18 cellular contexts compared by ENCODE assay signal in the genomic region with DNA sequence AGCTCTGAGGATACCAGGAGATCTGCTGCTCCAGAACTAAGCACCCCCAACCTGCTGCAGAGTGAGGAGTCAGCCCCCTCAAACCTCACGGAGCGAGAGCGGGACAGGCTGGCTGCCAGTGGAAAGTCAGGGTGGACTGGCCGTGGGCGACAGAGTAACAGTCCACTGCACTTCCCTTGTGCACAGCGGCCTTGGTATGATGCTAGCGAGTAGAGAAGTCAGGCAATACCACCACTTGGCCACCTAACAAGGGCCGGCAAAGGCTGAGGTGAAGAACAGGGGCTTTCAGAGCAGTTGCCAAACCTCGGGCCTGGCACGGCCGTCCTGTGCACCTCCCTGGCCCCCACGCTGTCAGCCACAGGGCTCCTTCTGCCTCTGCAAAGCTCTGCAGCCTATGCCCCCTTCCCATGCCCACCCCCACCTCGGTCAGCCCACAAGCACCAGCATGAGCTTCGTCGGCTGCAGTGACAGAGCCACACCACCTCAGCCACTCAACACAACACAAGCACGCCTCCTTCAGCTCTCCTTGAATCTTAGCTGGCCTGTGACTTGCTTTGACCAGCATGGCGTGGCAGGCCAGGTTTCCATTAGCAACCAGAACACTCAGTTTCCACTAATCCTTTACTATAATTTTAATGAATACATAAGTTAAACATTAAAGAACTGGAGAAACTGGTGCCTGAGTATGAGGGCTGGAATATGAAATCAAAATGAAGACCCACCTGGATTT.
A peak's percentile ranks its signal among the peaks of the same experiment; 100 is the strongest.
DNase-seq lines count a peak whose midpoint lies in the region; ATAC-seq, FAIRE-seq and TF ChIP-seq lines count a peak whose summit lies in the region.
"Had no signal": no experiment of that assay in that cellular context is flagged by ENCODE, and none has a peak within 500 bp of the region (broad histone marks: within the 10 kb centered on the region; RNA-seq: fewer than 3 reads in every experiment).

No MANE protein-coding gene starts in this region.

- no peak for TF ChIP-seq EP300 in HepG2 (IDR thresholded peaks at IDR 0.05; ENCODE audit: low read depth in 2 of 2, low read length in 2 of 2)
- no peak for TF ChIP-seq EP300 in HepG2 (CRISPR knock-in tag; IDR thresholded peaks at IDR 0.05; ENCODE audit: borderline replicate concordance)

- POLR2A ChIA-PET in HepG2 (lab: Yijun Ruan, JAX): no interaction called here

- peak overlapping the region; percentile 34 for H3K23ac ChIP-seq in neuronal stem cell (ENCODE audit: low read depth, low read length, poor library complexity)

- no peak overlapping the region for H3K4ac ChIP-seq in neuronal stem cell (ENCODE audit: low read length)

- H3K4me2 ChIP-seq in HepG2 (ENCODE audit: low read depth, low read length): no peak overlapping the region
- no peak overlapping the region for H3K4me2 ChIP-seq in neuronal stem cell (ENCODE audit: insufficient read depth, low read length, poor library complexity, severe bottlenecking)
- H3K4me2 ChIP-seq: GM23338 had no signal

- DNase-seq in HepG2 (ENCODE audit: low spot score) (no peak), right lobe of liver (no peak), left kidney (ENCODE audit: low read depth, low spot score) (peak; percentile 64), neuronal stem cell (ENCODE audit: low spot score) (no peak)
- no peak for DNase-seq in activated T-cell treated with anti-CD3 and anti-CD28 coated beads, Interleukin-2, amount 50 U/mL, for 1 hour
- DNase-seq: C1 segment of cervical spinal cord; Caco-2; CD4-positive, alpha-beta memory T cell; DMS153; DND-41; HFFc6 had no signal

- WGBS in HepG2 (ENCODE audit: low lambda C conversion rate): 49% methylated on average over 10 of the region's 17 CpGs
- WGBS in right lobe of liver (ENCODE audit: insufficient coverage, low coverage, low lambda C conversion rate, missing lambda C conversion rate): 79% methylated on average over 6 of the region's 17 CpGs
- no CpG with 5 or more reads among the region's 17 CpGs for WGBS in neuronal stem cell (ENCODE audit: extremely low coverage in 2 of 2, insufficient read length in 2 of 2, insufficient replicate concordance in 1 of 2), 2 donors

- peak overlapping the region; percentile 81 for H3K18ac ChIP-seq in neuronal stem cell (ENCODE audit: low read length)

- H3K4me3 ChIP-seq in HepG2 (replicated peaks in 1 of 3; ENCODE audit: insufficient read depth in 1 of 3, low read depth in 2 of 3, low read length in 3 of 3) (no peak overlapping the region), right lobe of liver (no peak overlapping the region), neuronal stem cell (ENCODE audit: low read length in 2 of 2) (no peak overlapping the region)
- H3K4me3 ChIP-seq: GM23338, HAP-1 had no signal

- no peak overlapping the region for H3K14ac ChIP-seq in neuronal stem cell (ENCODE audit: low read length)

- H3K36me3 ChIP-seq in HepG2 (replicated peaks in 1 of 2; ENCODE audit: control insufficient read depth in 1 of 2, insufficient read depth in 2 of 2, low read length in 2 of 2) (no peaks in the 10 kb centered on the region), right lobe of liver (no peaks in the 10 kb centered on the region), neuronal stem cell (replicated peaks in 1 of 2; ENCODE audit: control insufficient read depth in 2 of 2, insufficient read depth in 2 of 2, low read length in 2 of 2) (no peaks in the 10 kb centered on the region)
- H3K36me3 ChIP-seq: HAP-1 had no signal

- TF ChIP-seq CTCF in HepG2 (CRISPR knock-in tag; IDR thresholded peaks at IDR 0.05) (no peak), right lobe of liver (IDR thresholded peaks at IDR 0.05) (no peak)

- intact Hi-C loops in HepG2 (cut with micrococcal nuclease; ENCODE audit: unreplicated experiment): no loop called here
- intact Hi-C loops in right lobe of liver (cut with DNase I): no loop called here

- H3K79me2 ChIP-seq in HepG2 (ENCODE audit: insufficient read depth, low read length): no peaks in the 10 kb centered on the region

- H4K8ac ChIP-seq in neuronal stem cell (ENCODE audit: low read depth, low read length): no peak overlapping the region

- no TSS peak for BruUV-seq in HepG2 (replicated peaks; lab: Mats Ljungman, UMichigan)

- in situ Hi-C loops in HepG2 (cut with HindIII; ENCODE audit: extremely low pct_ligation_motif_present, low pct_unique_long_range_greater_than_20kb): no loop called here

- H2BK15ac ChIP-seq in neuronal stem cell (ENCODE audit: low read length): no peak overlapping the region

- no peak overlapping the region for H4K91ac ChIP-seq in neuronal stem cell (ENCODE audit: low read depth, low read length, poor library complexity)

- H3K9ac ChIP-seq in HepG2 (ENCODE audit: insufficient read depth, low read depth, low read length): no peak overlapping the region
- peak overlapping the region; percentile 51 for H3K9ac ChIP-seq in neuronal stem cell (ENCODE audit: low read depth, low read length, poor library complexity)

- H4K20me1 ChIP-seq in HepG2 (ENCODE audit: insufficient read depth, low read length): no peaks in the 10 kb centered on the region

- H3K9me3 ChIP-seq in HepG2 (ENCODE audit: low read length) (peaks cover 9% of the 10 kb centered on the region), right lobe of liver (no peaks in the 10 kb centered on the region), neuronal stem cell (replicated peaks in 1 of 2; ENCODE audit: control insufficient read depth in 2 of 2, insufficient read depth in 1 of 2, low read depth in 1 of 2, low read length in 2 of 2) (peaks cover 2 to 7% of the 10 kb centered on the region in 2 donors)
- H3K9me3 ChIP-seq: HAP-1 had no signal

- H3K27me3 ChIP-seq in HepG2 (ENCODE audit: control insufficient read depth in 1 of 2, insufficient read depth in 2 of 2, low read length in 2 of 2): peaks cover 8 to 73% of the 10 kb centered on the region in 2 experiments; a peak in 4 of 5 replicates
- no peaks in the 10 kb centered on the region for H3K27me3 ChIP-seq in right lobe of liver
- peaks cover 0 to 34% (median 0%) of the 10 kb centered on the region in 3 experiments for H3K27me3 ChIP-seq in neuronal stem cell (ENCODE audit: control insufficient read depth in 3 of 3, insufficient read depth in 3 of 3, low read depth in 1 of 3, low read length in 3 of 3)

- no peak overlapping the region for H2BK5ac ChIP-seq in neuronal stem cell (ENCODE audit: low read length)

- H3K27ac ChIP-seq in HepG2 (ENCODE audit: extremely low read length, insufficient read depth, low read length): no peak overlapping the region
- H3K27ac ChIP-seq in right lobe of liver: no peak overlapping the region
- no peak overlapping the region for H3K27ac ChIP-seq in neuronal stem cell (replicated peaks; ENCODE audit: low read length)

- H2AFZ ChIP-seq in HepG2 (ENCODE audit: low read length): no peak overlapping the region
- H2AFZ ChIP-seq in neuronal stem cell (ENCODE audit: low read length): no peak overlapping the region
- H2AFZ ChIP-seq: GM23338 had no signal

- H2BK120ac ChIP-seq in neuronal stem cell (ENCODE audit: low read depth, low read length): no peak overlapping the region

- TF ChIP-seq POLR2A in HepG2 (IDR thresholded peaks at IDR 0.05; ENCODE audit: insufficient read depth in 1 of 2, low read depth in 2 of 2, low read length in 2 of 2): no peak
- TF ChIP-seq POLR2A in right lobe of liver (IDR thresholded peaks at IDR 0.05): no peak

- CTCF ChIA-PET in HepG2 (lab: Yijun Ruan, JAX; ENCODE audit: low intra/inter-chr PET ratio, low total read pairs): no interaction called here

- H3K4me1 ChIP-seq in HepG2 (ENCODE audit: insufficient read depth, low read length) (no peaks in the 10 kb centered on the region), right lobe of liver (no peaks in the 10 kb centered on the region), neuronal stem cell (ENCODE audit: control insufficient read depth in 2 of 2, insufficient read depth in 1 of 2, low read depth in 1 of 2, low read length in 2 of 2) (no peaks in the 10 kb centered on the region)
- H3K4me1 ChIP-seq: Caco-2, HAP-1 had no signal

- ATAC-seq in HepG2: peak; percentile 43
- no peak for ATAC-seq in right lobe of liver
- no peak for ATAC-seq in GM19463 (IDR thresholded peaks at IDR 0.05; ENCODE audit: unreplicated experiment)
- no peak for ATAC-seq in HG03025 (IDR thresholded peaks at IDR 0.05; ENCODE audit: low FRiP score, unreplicated experiment)
- ATAC-seq: GM23338 had no signal

- no peak for TF ChIP-seq RAD21 in HepG2 (CRISPR knock-in tag; IDR thresholded peaks at IDR 0.05)

- H3K79me1 ChIP-seq in neuronal stem cell (ENCODE audit: low read depth, low read length): no peaks in the 10 kb centered on the region

- no peak for FAIRE-seq in HepG2 (lab: Jason Lieb, UNC)
- FAIRE-seq: G401.6, GM12892, H54 had no signal

- no peak overlapping the region for H2BK12ac ChIP-seq in neuronal stem cell (ENCODE audit: low read length)

- H2AK5ac ChIP-seq in neuronal stem cell (ENCODE audit: low read depth, low read length): no peak overlapping the region

TF ChIP-seq in HepG2, 621 proteins besides CTCF, POLR2A, EP300 and RAD21 (continues in another document):
- TF ChIP-seq CBX1 (IDR thresholded peaks at IDR 0.05; ENCODE audit: low read depth): no peak
- TF ChIP-seq SUZ12 (IDR thresholded peaks at IDR 0.05; ENCODE audit: low read depth, low read length): no peak
- TF ChIP-seq, protein P1, sequence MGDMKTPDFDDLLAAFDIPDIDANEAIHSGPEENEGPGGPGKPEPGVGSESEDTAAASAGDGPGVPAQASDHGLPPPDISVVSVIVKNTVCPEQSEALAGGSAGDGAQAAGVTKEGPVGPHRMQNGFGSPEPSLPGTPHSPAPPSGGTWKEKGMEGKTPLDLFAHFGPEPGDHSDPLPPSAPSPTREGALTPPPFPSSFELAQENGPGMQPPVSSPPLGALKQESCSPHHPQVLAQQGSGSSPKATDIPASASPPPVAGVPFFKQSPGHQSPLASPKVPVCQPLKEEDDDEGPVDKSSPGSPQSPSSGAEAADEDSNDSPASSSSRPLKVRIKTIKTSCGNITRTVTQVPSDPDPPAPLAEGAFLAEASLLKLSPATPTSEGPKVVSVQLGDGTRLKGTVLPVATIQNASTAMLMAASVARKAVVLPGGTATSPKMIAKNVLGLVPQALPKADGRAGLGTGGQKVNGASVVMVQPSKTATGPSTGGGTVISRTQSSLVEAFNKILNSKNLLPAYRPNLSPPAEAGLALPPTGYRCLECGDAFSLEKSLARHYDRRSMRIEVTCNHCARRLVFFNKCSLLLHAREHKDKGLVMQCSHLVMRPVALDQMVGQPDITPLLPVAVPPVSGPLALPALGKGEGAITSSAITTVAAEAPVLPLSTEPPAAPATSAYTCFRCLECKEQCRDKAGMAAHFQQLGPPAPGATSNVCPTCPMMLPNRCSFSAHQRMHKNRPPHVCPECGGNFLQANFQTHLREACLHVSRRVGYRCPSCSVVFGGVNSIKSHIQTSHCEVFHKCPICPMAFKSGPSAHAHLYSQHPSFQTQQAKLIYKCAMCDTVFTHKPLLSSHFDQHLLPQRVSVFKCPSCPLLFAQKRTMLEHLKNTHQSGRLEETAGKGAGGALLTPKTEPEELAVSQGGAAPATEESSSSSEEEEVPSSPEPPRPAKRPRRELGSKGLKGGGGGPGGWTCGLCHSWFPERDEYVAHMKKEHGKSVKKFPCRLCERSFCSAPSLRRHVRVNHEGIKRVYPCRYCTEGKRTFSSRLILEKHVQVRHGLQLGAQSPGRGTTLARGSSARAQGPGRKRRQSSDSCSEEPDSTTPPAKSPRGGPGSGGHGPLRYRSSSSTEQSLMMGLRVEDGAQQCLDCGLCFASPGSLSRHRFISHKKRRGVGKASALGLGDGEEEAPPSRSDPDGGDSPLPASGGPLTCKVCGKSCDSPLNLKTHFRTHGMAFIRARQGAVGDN (CRISPR knock-in tag; IDR thresholded peaks at IDR 0.05): 0 out of 2 replicates have a peak, but pooled peaks have one; percentile 9
